ENCODE assay signal across 2 cellular contexts in genomic region chr10:80536361-80536835, GRCh38.
TF ChIP-seq lines count a peak whose summit lies in the region.

No MANE protein-coding gene starts in this region.

TF ChIP-seq in liver, 16 proteins besides CTCF, POLR2A, EP300 and RAD21 (continued from another document):
- TF ChIP-seq ZBTB33 (IDR thresholded peaks at IDR 0.05) (no peak), FOXA2 (IDR thresholded peaks at IDR 0.05) (no peak), SP1 (IDR thresholded peaks at IDR 0.05) (no peak), GABPA (IDR thresholded peaks at IDR 0.05 in 1 of 2, conservative IDR thresholded peaks at IDR 0.05 in 1 of 2) (no peak), REST (IDR thresholded peaks at IDR 0.05) (no peak), TAF1 (conservative IDR thresholded peaks at IDR 0.05) (no peak), FOXA1 (IDR thresholded peaks at IDR 0.05) (no peak), HNF4G (IDR thresholded peaks at IDR 0.05) (no peak), ATF3 (IDR thresholded peaks at IDR 0.05) (no peak), EGR1 (IDR thresholded peaks at IDR 0.05; ENCODE audit: low read depth in 2 of 2) (no peak)

TF ChIP-seq in HepG2, 621 proteins besides CTCF, POLR2A, EP300 and RAD21 (continued from another document):
- TF ChIP-seq ZBTB14 (CRISPR knock-in tag; IDR thresholded peaks at IDR 0.05), result no peak
